Comparison of ENCODE assay signal across 19 cellular contexts in genomic region chr11:94023856-94024255, GRCh38. TPM values are rescaled to one million over a fixed set of nuclear protein-coding genes. Genes with fewer than 3 reads are reported as not detected.
DNase-seq lines count a peak whose midpoint lies in the region; ATAC-seq, FAIRE-seq and TF ChIP-seq lines count a peak whose summit lies in the region.
"Had no signal": no experiment of that assay in that cellular context is flagged by ENCODE, and none has a peak within 500 bp of the region (broad histone marks: within the 10 kb centered on the region; RNA-seq: fewer than 3 reads in every experiment).

No MANE protein-coding gene starts in this region.

- FAIRE-seq in keratinocyte (lab: Jason Lieb, UNC), result no peak
- FAIRE-seq: A549, D721Med, H54, HepG2, HTR-8/SVneo had no signal

- H3K9me1 ChIP-seq in keratinocyte (ENCODE audit: control insufficient read depth, extremely low read depth, insufficient read depth, low read length), result no peaks in the 10 kb centered on the region

- no peak for DNase-seq in left ventricle myocardium superior
- DNase-seq in cardiac septum (ENCODE audit: low spot score), result no peak
- DNase-seq in NCI-H69 (lab: John Stamatoyannopoulos, UW), result peak; percentile 14
- no peak for DNase-seq in keratinocyte (ENCODE audit: low read depth, low spot score)
- no peak for DNase-seq in NCI-H2196 (lab: John Stamatoyannopoulos, UW; ENCODE audit: unreplicated experiment)
- DNase-seq in BE2C, result no peak
- no peak for DNase-seq in NCI-H526 (lab: John Stamatoyannopoulos, UW)
- DNase-seq: CD8-positive, alpha-beta T cell; COR-L47; DMS153; GF-D8 had no signal

- H3K9me3 ChIP-seq in keratinocyte (ENCODE audit: control insufficient read depth, low read depth, low read length) (no peaks in the 10 kb centered on the region), BE2C (no peaks in the 10 kb centered on the region)
- H3K9me3 ChIP-seq: A549 had no signal

- H3K27me3 ChIP-seq in keratinocyte (ENCODE audit: control insufficient read depth, extremely low read depth, insufficient read depth, low read length) (no peaks in the 10 kb centered on the region), BE2C (no peaks in the 10 kb centered on the region)

- H3K9ac ChIP-seq in keratinocyte (ENCODE audit: control insufficient read depth, extremely low read depth, insufficient read depth, low read length), result no peak overlapping the region

- dilution Hi-C loops in keratinocyte (cut with MboI; ENCODE audit: extremely low pct_ligation_motif_present, low sequenced_read_pairs), result no loop called here

- peak overlapping the region; percentile 60 for H3K4me2 ChIP-seq in keratinocyte (ENCODE audit: control insufficient read depth, extremely low read depth, insufficient read depth, low read depth, low read length)
- H3K4me2 ChIP-seq: A549 had no signal

- H3K79me2 ChIP-seq in keratinocyte (ENCODE audit: control insufficient read depth, insufficient read depth, low read length), result peaks cover 62% of the 10 kb centered on the region

- no peak overlapping the region for H2AFZ ChIP-seq in keratinocyte (ENCODE audit: control insufficient read depth, low read length)

- intact Hi-C loops in left ventricle myocardium superior (cut with micrococcal nuclease), result no loop called here
- intact Hi-C loops in cardiac septum (cut with DNase I), result no loop called here

- peak; percentile 65 for ATAC-seq in left ventricle myocardium superior
- ATAC-seq: A549; CD8-positive, alpha-beta T cell; HCT116; HepG2 had no signal

- TF ChIP-seq CTCF in keratinocyte (optimal IDR thresholded peaks at IDR 0.05 in 1 of 3, IDR thresholded peaks at IDR 0.05 in 1 of 3, conservative IDR thresholded peaks at IDR 0.05 in 1 of 3; ENCODE audit: extremely low read depth in 1 of 3, insufficient read depth in 2 of 3, low read length in 3 of 3) (no peak), BE2C (IDR thresholded peaks at IDR 0.05; ENCODE audit: low read depth, low read length) (no peak)

- peak overlapping the region in 2 of 3 experiments; percentile 8 to 49 for H3K4me3 ChIP-seq in keratinocyte (ENCODE audit: control insufficient read depth in 2 of 3, extremely low read depth in 1 of 3, insufficient read depth in 2 of 3, low read depth in 1 of 3, low read length in 3 of 3)
- H3K4me3 ChIP-seq in BE2C (ENCODE audit: low read depth, low read length), result no peak overlapping the region
- H3K4me3 ChIP-seq: A549 had no signal

- H3K27ac ChIP-seq in keratinocyte (ENCODE audit: control insufficient read depth, insufficient read depth, low read length), result peak overlapping the region; percentile 7
- H3K27ac ChIP-seq: A549 had no signal

- peaks cover 53% of the 10 kb centered on the region for H3K4me1 ChIP-seq in keratinocyte (ENCODE audit: control insufficient read depth, extremely low read depth, insufficient read depth, low read length)
- H3K4me1 ChIP-seq in BE2C, result peaks cover 17% of the 10 kb centered on the region
- H3K4me1 ChIP-seq: A549 had no signal

- H4K20me1 ChIP-seq in keratinocyte (ENCODE audit: control insufficient read depth, extremely low read depth, insufficient read depth, low read length), result no peaks in the 10 kb centered on the region

- no peaks in the 10 kb centered on the region for H3K36me3 ChIP-seq in keratinocyte (ENCODE audit: control insufficient read depth in 2 of 2, extremely low read depth in 1 of 2, insufficient read depth in 2 of 2, low read length in 2 of 2)
- H3K36me3 ChIP-seq in BE2C, result no peaks in the 10 kb centered on the region

RNA-seq across cellular contexts. Expression of gene HEPHL1, which starts 2.7 kb away (rescaled TPM):
- total RNA-seq in left ventricle myocardium superior, result not detected
- not detected for total RNA-seq in cardiac septum
- 138 to 223 TPM (median 190 TPM) in 3 replicates for polyA plus RNA-seq in keratinocyte
- polyA plus RNA-seq in keratinocyte (2011; ENCODE audit: low read depth), result 8.2 TPM
- 34.5 and 63.5 TPM in 2 replicates for polyA plus RNA-seq in keratinocyte (2011; cell fraction: cytosol; rRNA removed)
- 232 and 299 TPM in 2 replicates for polyA plus RNA-seq in keratinocyte (2011; cell fraction: nucleus; rRNA removed)
- polyA plus RNA-seq in keratinocyte (2012; ENCODE audit: low replicate concordance), result 12.1 and 123 TPM in 2 replicates
- polyA minus RNA-seq in keratinocyte, result 74.8 to 217 TPM (median 136 TPM) in 3 replicates
- polyA minus RNA-seq in keratinocyte (2011; cell fraction: cytosol; rRNA and poly(A)+ RNA removed), result 61.0 TPM
- polyA minus RNA-seq in keratinocyte (2011; cell fraction: nucleus; rRNA and poly(A)+ RNA removed), result 318 and 524 TPM in 2 replicates
- polyA plus RNA-seq in BE2C (2012; ENCODE audit: insufficient read depth, insufficient read length, low read depth), result not detected
- total RNA-seq: CD8-positive, alpha-beta T cell had no signal
- polyA plus RNA-seq: A549, BJ, CD14-positive monocyte had no signal
